In the genomic region with DNA sequence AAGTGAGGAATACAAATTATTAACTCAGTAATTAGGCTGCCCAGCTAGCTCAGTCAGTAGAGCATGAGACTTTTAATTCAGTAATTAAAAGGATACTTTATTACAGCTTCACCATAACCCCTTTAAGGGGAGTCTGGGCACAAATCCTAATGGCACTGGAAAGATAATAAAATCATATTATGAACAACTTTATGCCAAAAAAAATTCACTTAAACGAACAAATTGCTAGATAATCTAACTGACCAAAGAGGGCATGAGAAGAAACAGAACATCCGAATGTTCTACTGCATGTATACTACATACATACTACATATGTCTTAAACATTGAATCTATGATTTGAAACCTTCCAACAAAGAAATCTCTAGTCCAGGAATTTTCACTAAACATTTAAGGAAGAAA, we compare ENCODE assay signal across 3 cellular contexts.
"Had no signal": no experiment of that assay in that cellular context is flagged by ENCODE, and none has a peak within 500 bp of the region (broad histone marks: within the 10 kb centered on the region; RNA-seq: fewer than 3 reads in every experiment).

No MANE protein-coding gene starts in this region.

- ATAC-seq: GM12878 had no signal

- H3K4me3 ChIP-seq: GM12878 had no signal

- DNase-seq: GDM1, GF-D8 had no signal
